ENCODE assay signal across 6 cellular contexts in genomic region chr1:4500441-4500840, GRCh38.
"Had no signal": no experiment of that assay in that cellular context is flagged by ENCODE, and none has a peak within 500 bp of the region (broad histone marks: within the 10 kb centered on the region; RNA-seq: fewer than 3 reads in every experiment).

No MANE protein-coding gene starts in this region.

- H3K4me1 Mint-ChIP-seq: IgD-negative memory B cell had no signal

- H3K27ac ChIP-seq: HL-60 had no signal

- H3K36me3 Mint-ChIP-seq: IgD-negative memory B cell had no signal

- H3K4me3 ChIP-seq: K562 had no signal

- H3K27ac Mint-ChIP-seq: IgD-negative memory B cell had no signal

- H3K4me3 Mint-ChIP-seq: IgD-negative memory B cell had no signal

- DNase-seq: IMR-90, KBM-7, KG1 had no signal
